8 cellular contexts compared by ENCODE assay signal in genomic region chr10:103969857-103970627, GRCh38. TPM values are rescaled to one million over a fixed set of nuclear protein-coding genes. Genes with fewer than 3 reads are reported as not detected.
DNase-seq lines count a peak whose midpoint lies in the region; ATAC-seq and TF ChIP-seq lines count a peak whose summit lies in the region.

No MANE protein-coding gene starts in this region.

- no peak overlapping the region for H3K27ac Mint-ChIP-seq in neural crest cell (ENCODE audit: unreplicated experiment)

- TF ChIP-seq CTCF in Loucy (conservative IDR thresholded peaks at IDR 0.05; ENCODE audit: low read length), result no peak
- no peak for TF ChIP-seq CTCF in colonic mucosa (IDR thresholded peaks at IDR 0.05)
- TF ChIP-seq CTCF in neural crest cell (conservative IDR thresholded peaks at IDR 0.05), result no peak

- H3K27me3 ChIP-seq in BLaER1 (no peaks in the 10 kb centered on the region), Loucy (ENCODE audit: insufficient read depth, low read length, poor library complexity, severe bottlenecking) (no peaks in the 10 kb centered on the region), colonic mucosa (no peaks in the 10 kb centered on the region)

- H3K27me3 Mint-ChIP-seq in neural crest cell (ENCODE audit: low read depth), result no peaks in the 10 kb centered on the region

- H3K9me3 ChIP-seq in BLaER1, result peaks cover 4% of the 10 kb centered on the region; the same call in 1 of the 2 replicates
- H3K9me3 ChIP-seq in Loucy (ENCODE audit: insufficient read depth, low read depth, low read length), result no peaks in the 10 kb centered on the region
- no peaks in the 10 kb centered on the region for H3K9me3 ChIP-seq in colonic mucosa

- no peaks in the 10 kb centered on the region for H3F3A ChIP-seq in Loucy (ENCODE audit: low read depth)

- H3K9ac ChIP-seq in BLaER1 (peak overlapping the region; percentile 57), Loucy (ENCODE audit: low read depth, low read length, poor library complexity, severe bottlenecking) (peak overlapping the region; percentile 52), colonic mucosa (ENCODE audit: low read depth in 2 of 2, low read length in 2 of 2) (peak overlapping the region in 1 of 2 donors; percentile 98)

- peak overlapping the region; percentile 91 for H3K4me2 ChIP-seq in BLaER1
- H3K4me2 ChIP-seq in Loucy (ENCODE audit: low read depth, low read length, poor library complexity, severe bottlenecking), result peak overlapping the region; percentile 91

- no peaks in the 10 kb centered on the region for H3K9me2 ChIP-seq in Loucy (replicated peaks; ENCODE audit: low read depth, low read length)

- H3K4me3 ChIP-seq in BLaER1, result peak overlapping the region; percentile 96
- peak overlapping the region; percentile 100 for H3K4me3 ChIP-seq in Loucy (ENCODE audit: low read length, poor library complexity, severe bottlenecking)
- peak overlapping the region; percentile 77 for H3K4me3 ChIP-seq in colonic mucosa

- peak overlapping the region; percentile 98 for H3K4me3 Mint-ChIP-seq in neural crest cell

- DNase-seq in colonic mucosa, result no peak
- DNase-seq in neural crest cell (ENCODE audit: low read depth, low spot score), result no peak
- no peak for DNase-seq in GM19240 (ENCODE audit: insufficient read length, low spot score)
- no peak for DNase-seq in mesenteric fat pad (ENCODE audit: low spot score)
- no peak for DNase-seq in left lobe of liver (ENCODE audit: low spot score)

- ATAC-seq in GM18861 (IDR thresholded peaks at IDR 0.05; ENCODE audit: unreplicated experiment) (no peak), left lobe of liver (no peak)

- no peak overlapping the region for H2AFZ ChIP-seq in Loucy (ENCODE audit: low read length)

- H4K20me1 ChIP-seq in BLaER1 (peaks cover 52% of the 10 kb centered on the region), Loucy (ENCODE audit: insufficient read depth, low read length, poor library complexity, severe bottlenecking) (peaks cover 22% of the 10 kb centered on the region)

- no peaks in the 10 kb centered on the region for H3K9me3 Mint-ChIP-seq in neural crest cell

- H3K4me1 ChIP-seq in BLaER1 (peaks cover 27% of the 10 kb centered on the region), Loucy (ENCODE audit: insufficient read depth, low read length, poor library complexity, severe bottlenecking) (peaks cover 55% of the 10 kb centered on the region), colonic mucosa (peaks cover 3% of the 10 kb centered on the region)

- H3K36me3 ChIP-seq in BLaER1, result no peaks in the 10 kb centered on the region
- no peaks in the 10 kb centered on the region for H3K36me3 ChIP-seq in Loucy (ENCODE audit: insufficient read depth, low read length)
- no peaks in the 10 kb centered on the region for H3K36me3 ChIP-seq in colonic mucosa

- peaks cover 63% of the 10 kb centered on the region for H3K79me2 ChIP-seq in Loucy (ENCODE audit: insufficient read depth, low read length)

- H3K4me1 Mint-ChIP-seq in neural crest cell, result peaks cover 44% of the 10 kb centered on the region

- intact Hi-C loops in colonic mucosa (cut with DNase I), result loop anchor here (5.0 kb wide), 1 partner anchor 147 kb away; no protein-coding TSS in a partner anchor

- H3K36me3 Mint-ChIP-seq in neural crest cell (ENCODE audit: low read depth), result peaks cover 5% of the 10 kb centered on the region

- no peak overlapping the region for H3K27ac ChIP-seq in BLaER1
- peak overlapping the region; percentile 90 for H3K27ac ChIP-seq in colonic mucosa

RNA-seq across cellular contexts. Expression of gene SLK, which starts 3.1 kb away (rescaled TPM):
- 10 to 100 TPM; 35.5 to 51.6 TPM for total RNA-seq in colonic mucosa
- 28.4 and 30.0 TPM in 2 replicates for total RNA-seq in neural crest cell
- 41.9 TPM for total RNA-seq in mesenteric fat pad
- total RNA-seq in left lobe of liver, result 8.7 TPM

RNA-seq across cellular contexts. Expression of gene STN1, which starts 52.1 kb away (rescaled TPM):
- total RNA-seq in colonic mucosa, result 10 to 100 TPM; 16.6 to 18.3 TPM
- 11.9 and 13.2 TPM in 2 replicates for total RNA-seq in neural crest cell
- 18.9 TPM for total RNA-seq in mesenteric fat pad
- 5.8 TPM for total RNA-seq in left lobe of liver
